In the genomic region with DNA sequence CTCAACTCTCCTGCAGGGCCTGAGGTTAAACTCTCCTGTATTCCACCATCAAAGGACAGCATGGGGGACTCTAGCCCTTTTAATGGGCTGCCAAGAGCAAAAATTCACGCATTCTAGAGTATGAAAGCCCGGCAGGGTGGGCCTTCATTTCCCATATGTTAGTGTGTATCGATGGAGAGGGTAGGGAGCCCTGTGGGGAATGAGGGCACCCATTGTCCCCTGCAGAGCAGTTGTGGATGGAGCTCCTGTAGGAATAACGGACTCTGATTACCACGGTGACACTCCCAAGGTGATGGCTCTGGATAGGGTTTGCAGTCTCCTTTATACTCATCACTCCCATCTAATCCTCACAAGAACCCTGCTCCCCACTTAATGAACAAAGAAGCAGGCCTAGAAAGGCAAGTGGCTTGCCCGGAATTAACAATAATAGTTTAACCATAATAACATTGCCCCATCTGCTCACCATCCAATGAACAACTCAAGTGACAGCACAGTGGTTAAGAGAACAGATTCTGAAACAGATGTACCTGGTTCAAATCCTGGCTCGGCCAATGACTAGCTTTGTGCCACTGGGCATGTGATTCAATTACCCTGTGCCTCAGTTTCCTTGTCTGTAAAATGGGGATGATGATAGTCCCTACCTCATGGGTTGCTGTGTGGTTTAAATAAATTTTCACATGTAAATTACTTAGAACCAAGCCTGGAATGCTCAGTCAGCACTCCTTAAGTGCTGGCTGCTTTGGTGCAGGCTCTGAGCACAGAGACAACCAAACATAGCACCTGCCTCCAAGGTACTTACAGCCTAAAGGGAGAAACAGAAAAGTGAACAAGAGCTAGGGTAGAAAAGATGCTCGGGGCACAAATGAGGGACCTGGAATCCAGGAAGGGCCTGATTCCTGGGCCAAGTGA, we compare ENCODE assay signal across 16 cellular contexts. TPM values are rescaled to one million over a fixed set of nuclear protein-coding genes. Genes with fewer than 3 reads are reported as not detected.
DNase-seq lines count a peak whose midpoint lies in the region; ATAC-seq, FAIRE-seq and TF ChIP-seq lines count a peak whose summit lies in the region.
"Had no signal": no experiment of that assay in that cellular context is flagged by ENCODE, and none has a peak within 500 bp of the region (broad histone marks: within the 10 kb centered on the region; RNA-seq: fewer than 3 reads in every experiment).

No MANE protein-coding gene starts in this region.

- TF ChIP-seq POLR2A in GM12891 (IDR thresholded peaks at IDR 0.05; ENCODE audit: low read depth, low read length) = no peak
- TF ChIP-seq POLR2A in body of pancreas (IDR thresholded peaks at IDR 0.05) = no peak

- H3K27me3 Mint-ChIP-seq in T-helper 2 cell treated with Interferon-gamma antibody and Interleukin-4, amounts not matched to agents 5 μg/mL and 100 μg/mL, for 36 hours (ENCODE audit: low read depth) = no peaks in the 10 kb centered on the region
- no peaks in the 10 kb centered on the region for H3K27me3 Mint-ChIP-seq in nephron progenitor cell (ENCODE audit: low read depth, poor library complexity)
- H3K27me3 Mint-ChIP-seq: activated B cell treated with CpG ODN at 0.5 μM for 24 hours had no signal

- intact Hi-C loops in body of pancreas (cut with DNase I) = no loop called here

- no peaks in the 10 kb centered on the region for H3K9me3 Mint-ChIP-seq in T-helper 2 cell treated with Interferon-gamma antibody and Interleukin-4, amounts not matched to agents 5 μg/mL and 100 μg/mL, for 36 hours
- H3K9me3 Mint-ChIP-seq in nephron progenitor cell = no peaks in the 10 kb centered on the region
- H3K9me3 Mint-ChIP-seq: activated B cell treated with CpG ODN at 0.5 μM for 24 hours, mesothelial cell of epicardium had no signal

- H3K27ac ChIP-seq in body of pancreas = peak overlapping the region in 3 of 4 donors; percentile 75 to 81 (median 76)
- H3K27ac ChIP-seq in WERI-Rb-1 = no peak overlapping the region

- H3K27ac Mint-ChIP-seq in T-helper 2 cell treated with Interferon-gamma antibody and Interleukin-4, amounts not matched to agents 5 μg/mL and 100 μg/mL, for 36 hours = peak overlapping the region; percentile 33
- H3K27ac Mint-ChIP-seq in nephron progenitor cell = peak overlapping the region; percentile 79
- H3K27ac Mint-ChIP-seq: activated B cell treated with CpG ODN at 0.5 μM for 24 hours, mesothelial cell of epicardium had no signal

- no peak for ATAC-seq in body of pancreas

- peaks cover 30% of the 10 kb centered on the region for H3K4me1 ChIP-seq in body of pancreas

- H3K36me3 ChIP-seq in body of pancreas (replicated peaks in 1 of 2; ENCODE audit: insufficient read depth in 1 of 2, low read depth in 2 of 2) (no peaks in the 10 kb centered on the region), WERI-Rb-1 (no peaks in the 10 kb centered on the region)
- H3K36me3 ChIP-seq: gastroesophageal sphincter, Peyer's patch had no signal

- 94 to 95% methylated on average over 8 of the region's 8 CpGs for WGBS in body of pancreas, 2 donors

- H3K4me3 ChIP-seq in body of pancreas (no peak overlapping the region), WERI-Rb-1 (ENCODE audit: low read depth, low read length) (no peak overlapping the region)
- H3K4me3 ChIP-seq: coronary artery, gastroesophageal sphincter, Peyer's patch had no signal

- no peaks in the 10 kb centered on the region for H3K9me3 ChIP-seq in body of pancreas
- no peaks in the 10 kb centered on the region for H3K9me3 ChIP-seq in WERI-Rb-1 (ENCODE audit: severe bottlenecking)
- H3K9me3 ChIP-seq: gastroesophageal sphincter, Peyer's patch had no signal

- DNase-seq in T-helper 2 cell treated with Interferon-gamma antibody and Interleukin-4, amounts not matched to agents 5 μg/mL and 100 μg/mL, for 36 hours (ENCODE audit: low spot score) = no peak
- no peak for DNase-seq in T-helper 2 cell
- no peak for DNase-seq in GM12891 (ENCODE audit: insufficient read length, low spot score)
- no peak for DNase-seq in body of pancreas
- no peak for DNase-seq in nephron progenitor cell
- DNase-seq in WERI-Rb-1 = no peak
- no peak for DNase-seq in HUDEP-2 (lab: John Stamatoyannopoulos, UW; ENCODE audit: unreplicated experiment in 76 of 76)
- no peak for DNase-seq in SIG-M5 treated with dmso at 0.1 percent for 504 hours (lab: John Stamatoyannopoulos, UW; ENCODE audit: unreplicated experiment)
- DNase-seq: activated B cell treated with CpG ODN at 0.5 μM for 24 hours, NCI-H526 treated with DMSO at 0.1 percent for 48 hours, Peyer's patch, SW 1271 had no signal

- no peaks in the 10 kb centered on the region for H3K36me3 Mint-ChIP-seq in T-helper 2 cell treated with Interferon-gamma antibody and Interleukin-4, amounts not matched to agents 5 μg/mL and 100 μg/mL, for 36 hours (ENCODE audit: low read depth)
- no peaks in the 10 kb centered on the region for H3K36me3 Mint-ChIP-seq in nephron progenitor cell (ENCODE audit: low read depth)
- H3K36me3 Mint-ChIP-seq: mesothelial cell of epicardium had no signal

- peak; percentile 23 for FAIRE-seq in GM12891 (lab: Jason Lieb, UNC)
- FAIRE-seq: H54 had no signal

- H3K27me3 ChIP-seq in body of pancreas = no peaks in the 10 kb centered on the region
- no peaks in the 10 kb centered on the region for H3K27me3 ChIP-seq in WERI-Rb-1 (ENCODE audit: insufficient read depth, low read depth, severe bottlenecking)
- H3K27me3 ChIP-seq: gastroesophageal sphincter, Peyer's patch had no signal

- H3K4me3 Mint-ChIP-seq in T-helper 2 cell treated with Interferon-gamma antibody and Interleukin-4, amounts not matched to agents 5 μg/mL and 100 μg/mL, for 36 hours = no peak overlapping the region
- no peak overlapping the region for H3K4me3 Mint-ChIP-seq in nephron progenitor cell
- H3K4me3 Mint-ChIP-seq: activated B cell treated with CpG ODN at 0.5 μM for 24 hours, mesothelial cell of epicardium had no signal

- no peak for TF ChIP-seq CTCF in body of pancreas (IDR thresholded peaks at IDR 0.05)
- TF ChIP-seq CTCF in nephron progenitor cell (IDR thresholded peaks at IDR 0.05) = no peak
- TF ChIP-seq CTCF in WERI-Rb-1 (IDR thresholded peaks at IDR 0.05; ENCODE audit: low read depth, low read length) = no peak

- peaks cover 32% of the 10 kb centered on the region for H3K4me1 Mint-ChIP-seq in T-helper 2 cell treated with Interferon-gamma antibody and Interleukin-4, amounts not matched to agents 5 μg/mL and 100 μg/mL, for 36 hours (ENCODE audit: low read depth)
- H3K4me1 Mint-ChIP-seq in nephron progenitor cell = peaks cover 38% of the 10 kb centered on the region

TF ChIP-seq in GM12891, 5 proteins besides CTCF, POLR2A, EP300 and RAD21:
- TF ChIP-seq POLR2AphosphoS5 (IDR thresholded peaks at IDR 0.05; ENCODE audit: low read depth, low read length) (no peak), TAF1 (IDR thresholded peaks at IDR 0.05; ENCODE audit: low read depth, low read length) (no peak), POU2F2 (IDR thresholded peaks at IDR 0.05; ENCODE audit: low read depth, low read length) (no peak), PAX5 (IDR thresholded peaks at IDR 0.05; ENCODE audit: insufficient read depth, low read length, severe bottlenecking) (no peak), SPI1 (IDR thresholded peaks at IDR 0.05; ENCODE audit: low read depth, low read length) (no peak)

RNA-seq across cellular contexts. Expression of gene HIVEP3, which starts 29.0 kb away (rescaled TPM):
- 6.9 TPM for polyA plus RNA-seq in GM12891 (2012; ENCODE audit: low read depth, missing spikeins)
- 1 to 10 TPM; 3.4 to 4.0 TPM for total RNA-seq in body of pancreas
